In genomic region chr14:102508410-102508773, GRCh38 we compare ENCODE assay signal across 8 cellular contexts. TPM values are rescaled to one million over a fixed set of nuclear protein-coding genes. Genes with fewer than 3 reads are reported as not detected.
A peak's percentile ranks its signal among the peaks of the same experiment; 100 is the strongest.
DNase-seq lines count a peak whose midpoint lies in the region; ATAC-seq lines count a peak whose summit lies in the region.

No MANE protein-coding gene starts in this region.

- no peak overlapping the region for H2AFZ ChIP-seq in ACC112 (ENCODE audit: low read length, unreplicated experiment)

- peak overlapping the region; percentile 84 to 98 for H3K9ac ChIP-seq in mucosa of rectum (ENCODE audit: low read depth in 1 of 2, low read length in 2 of 2)

- no peaks in the 10 kb centered on the region for H3K79me2 ChIP-seq in ACC112 (ENCODE audit: control insufficient read depth, insufficient read depth, low read length, unreplicated experiment)

- H3K4me1 Mint-ChIP-seq in central memory CD8-positive, alpha-beta T cell, result peaks cover 11% of the 10 kb centered on the region

- peaks cover 7% of the 10 kb centered on the region for H3K36me3 Mint-ChIP-seq in central memory CD8-positive, alpha-beta T cell (ENCODE audit: insufficient read depth)

- H3K27me3 Mint-ChIP-seq in central memory CD8-positive, alpha-beta T cell, result no peaks in the 10 kb centered on the region

- no peaks in the 10 kb centered on the region for H3K27me3 ChIP-seq in ACC112 (ENCODE audit: insufficient read depth, low read length)
- H3K27me3 ChIP-seq in MG63, result no peaks in the 10 kb centered on the region
- H3K27me3 ChIP-seq in mucosa of rectum (ENCODE audit: control insufficient read depth in 2 of 2, insufficient read depth in 2 of 2, low read length in 2 of 2), result no peaks in the 10 kb centered on the region

- H3K4me1 ChIP-seq in ACC112 (ENCODE audit: control insufficient read depth, insufficient read depth, low read length, unreplicated experiment), result peaks cover 8% of the 10 kb centered on the region
- H3K4me1 ChIP-seq in mucosa of rectum (ENCODE audit: control insufficient read depth in 2 of 2, insufficient read depth in 2 of 2, low read length in 2 of 2), result peaks cover 32 to 52% of the 10 kb centered on the region in 2 donors

- peak overlapping the region; percentile 68 for H3K4me3 Mint-ChIP-seq in central memory CD8-positive, alpha-beta T cell

- peak overlapping the region; percentile 79 for H3K4me3 ChIP-seq in ACC112 (ENCODE audit: low read depth, low read length)
- H3K4me3 ChIP-seq in MG63, result peak overlapping the region; percentile 56
- H3K4me3 ChIP-seq in mucosa of rectum (ENCODE audit: low read length in 2 of 2), result peak overlapping the region; percentile 69 to 73

- H3K9me3 ChIP-seq in MG63 (no peaks in the 10 kb centered on the region), mucosa of rectum (ENCODE audit: control insufficient read depth in 2 of 2, low read length in 2 of 2) (no peaks in the 10 kb centered on the region)

- DNase-seq in MG63 (no peak), nucleus accumbens (lab: John Stamatoyannopoulos, UW) (no peak), iPS-NIHi11 (ENCODE audit: low spot score) (no peak)
- DNase-seq in central memory CD8-positive, alpha-beta T cell (ENCODE audit: low spot score in 2 of 2), result no peak
- DNase-seq in stimulated activated CD4-positive, alpha-beta T cell treated with anti-CD3 and anti-CD28 coated beads, Interleukin-2, amount 100 ng/mL, for 48 hours, result no peak
- no peak for DNase-seq in activated effector memory CD4-positive, alpha-beta T cell treated with anti-CD3 and anti-CD28 coated beads, Interleukin-2, amount 50 U/mL, for 16 hours

- peak overlapping the region; percentile 38 for H3K27ac Mint-ChIP-seq in central memory CD8-positive, alpha-beta T cell (ENCODE audit: low read depth)

- ATAC-seq in central memory CD8-positive, alpha-beta T cell (replicated peaks; ENCODE audit: extremely low read depth, poor library complexity, severe bottlenecking), result no peak

- no peaks in the 10 kb centered on the region for H3K9me3 Mint-ChIP-seq in central memory CD8-positive, alpha-beta T cell

- no peaks in the 10 kb centered on the region for H3K36me3 ChIP-seq in ACC112 (ENCODE audit: insufficient read depth, low read length)
- no peaks in the 10 kb centered on the region for H3K36me3 ChIP-seq in MG63
- H3K36me3 ChIP-seq in mucosa of rectum (ENCODE audit: control insufficient read depth in 2 of 2, insufficient read depth in 2 of 2, low read length in 2 of 2), result peaks cover 8 to 20% of the 10 kb centered on the region in 2 donors

- H3K27ac ChIP-seq in ACC112 (ENCODE audit: low read depth, low read length) (peak overlapping the region; percentile 30; the same call in 1 of the 2 replicates), mucosa of rectum (ENCODE audit: low read depth in 2 of 2, low read length in 2 of 2) (peak overlapping the region; percentile 97 to 98)

RNA-seq across cellular contexts. Expression of gene ANKRD9, which starts 1.2 kb away (rescaled TPM):
- total RNA-seq in MG63 (2014; rRNA removed; shearing (Covaris generic); ENCODE audit: low replicate concordance), result 10.5 and 13.0 TPM in 2 replicates
